In genomic region chr18:37778417-37779165, GRCh38 we compare ENCODE assay signal across 7 cellular contexts.
DNase-seq lines count a peak whose midpoint lies in the region; ATAC-seq and TF ChIP-seq lines count a peak whose summit lies in the region.

No MANE protein-coding gene starts in this region.

- POLR2A ChIA-PET in GM10248 (lab: Yijun Ruan, JAX) = no interaction called here

- H3K9me3 ChIP-seq in upper lobe of left lung = no peaks in the 10 kb centered on the region

- CTCF ChIA-PET in GM10248 (lab: Yijun Ruan, JAX) = interaction anchor here (0.7 to 2.5 kb wide), 12 partner anchors 8 to 1796 kb away, joined by 3 to 13 read pairs (median 5); no protein-coding TSS in a partner anchor

- TF ChIP-seq EP300 in upper lobe of left lung (IDR thresholded peaks at IDR 0.05) = no peak

- intact Hi-C loops in dorsolateral prefrontal cortex (cut with DNase I) = loop anchor here in 1 of 2 donors (5.0 to 10.0 kb wide), 3 partner anchors 156 to 234 kb away; partner anchors contain the start of gene CELF4

- peaks cover 0 to 5% (median 0%) of the 10 kb centered on the region in 4 donors for H3K4me1 ChIP-seq in upper lobe of left lung

- TF ChIP-seq CTCF in GM10248 (IDR thresholded peaks at IDR 0.05; ENCODE audit: control extremely low read depth, extremely low read depth, low read depth, missing control alignments) = peak; percentile 91
- TF ChIP-seq CTCF in dorsolateral prefrontal cortex (IDR thresholded peaks at IDR 0.05 in 54 of 56, conservative IDR thresholded peaks at IDR 0.05 in 2 of 56; ENCODE audit: low read depth in 1 of 56, partially characterized antibody in 56 of 56) = peak; percentile 78 to 95 (median 88)
- peak; percentile 42 to 81 (median 66) for TF ChIP-seq CTCF in upper lobe of left lung (IDR thresholded peaks at IDR 0.05)

- 23 to 52% methylated on average over 8 to 21 of the region's 21 CpGs for WGBS in upper lobe of left lung, 2 donors

- H3K27ac ChIP-seq in dorsolateral prefrontal cortex = peak overlapping the region in 2 of 59 donors; percentile 11 to 15
- no peak overlapping the region for H3K27ac ChIP-seq in upper lobe of left lung

- H3K27me3 ChIP-seq in dorsolateral prefrontal cortex = no peaks in the 10 kb centered on the region
- no peaks in the 10 kb centered on the region for H3K27me3 ChIP-seq in upper lobe of left lung

- TF ChIP-seq POLR2A in upper lobe of left lung (IDR thresholded peaks at IDR 0.05) = no peak

- DNase-seq in GM10248 (ENCODE audit: extremely low spot score) (peak; percentile 71), Kasumi-1 (lab: John Stamatoyannopoulos, UW) (peak; percentile 67 to 71), SK-N-DZ (ENCODE audit: low spot score) (peak; percentile 82), dorsolateral prefrontal cortex (peak; percentile 74 to 87 (median 83)), midbrain (lab: John Stamatoyannopoulos, UW) (peak; percentile 76), upper lobe of left lung (peak; percentile 61 to 77)

- H3K4me3 ChIP-seq in dorsolateral prefrontal cortex = peak overlapping the region in 2 of 59 donors; percentile 16 to 24
- H3K4me3 ChIP-seq in upper lobe of left lung = no peak overlapping the region

- H3K36me3 ChIP-seq in upper lobe of left lung = no peaks in the 10 kb centered on the region

- ATAC-seq in GM21717 (IDR thresholded peaks at IDR 0.05; ENCODE audit: unreplicated experiment) (peak; percentile 81), upper lobe of left lung (ENCODE audit: low FRiP score in 2 of 2) (peak; percentile 35 to 74)
